35 cellular contexts compared by ENCODE assay signal in genomic region chr18:4653418-4653817, GRCh38.
"Had no signal": no experiment of that assay in that cellular context is flagged by ENCODE, and none has a peak within 500 bp of the region (broad histone marks: within the 10 kb centered on the region; RNA-seq: fewer than 3 reads in every experiment).

No MANE protein-coding gene starts in this region.

- H3K36me3 ChIP-seq: MG63 had no signal

- H3K9me3 ChIP-seq: MG63 had no signal

- H3K4me3 ChIP-seq: MG63 had no signal

- H3K27me3 ChIP-seq: MG63 had no signal

- DNase-seq: Kasumi-1, MG63, MM.1S, MV-4-11, NCI-H1048, NCI-H1092, NCI-H1092 treated with DMSO at 0.1 percent for 48 hours, NCI-H1105, NCI-H1105 treated with DMSO at 0.1 percent for 48 hours, NCI-H1417, NCI-H1417 treated with DMSO at 0.1 percent for 48 hours, NCI-H1436, NCI-H1436 treated with DMSO at 0.1 percent for 48 hours, NCI-H146, NCI-H1694, NCI-H1694 treated with DMSO at 0.1 percent for 48 hours, NCI-H187, NCI-H187 treated with DMSO at 0.1 percent for 48 hours, NCI-H1930, NCI-H2029, NCI-H2029 treated with DMSO at 0.1 percent for 48 hours, NCI-H2081, NCI-H2081 treated with DMSO at 0.1 percent for 48 hours, NCI-H2107, NCI-H2171, NCI-H2171 treated with DMSO at 0.1 percent for 48 hours, NCI-H2227 treated with DMSO at 0.1 percent for 48 hours, NCI-H226, NCI-H345, NCI-H446, NCI-H446 treated with DMSO at 0.1 percent for 48 hours, NCI-H510A, NCI-H510A treated with DMSO at 0.1 percent for 48 hours, NCI-H524, NCI-H524 treated with DMSO at 0.1 percent for 48 hours had no signal
